In genomic region chr1:112704511-112704907, GRCh38 we compare ENCODE assay signal across 8 cellular contexts. TPM values are rescaled to one million over a fixed set of nuclear protein-coding genes. Genes with fewer than 3 reads are reported as not detected.
DNase-seq lines count a peak whose midpoint lies in the region; ATAC-seq and TF ChIP-seq lines count a peak whose summit lies in the region.

No MANE protein-coding gene starts in this region.

- POLR2A ChIA-PET in AG04450 (lab: Yijun Ruan, JAX): interaction anchor here (0.7 to 2.0 kb wide), 6 partner anchors 10 to 310 kb away, joined by 3 to 25 read pairs (median 6); partner anchors contain the start of genes MOV10, PPM1J and SLC16A1

- TF ChIP-seq CTCF in AG04450 (IDR thresholded peaks at IDR 0.05; ENCODE audit: low read depth, low read length): no peak
- no peak for TF ChIP-seq CTCF in mammary epithelial cell (conservative IDR thresholded peaks at IDR 0.05 in 1 of 2, IDR thresholded peaks at IDR 0.05 in 1 of 2; ENCODE audit: extremely low read depth in 1 of 2, insufficient read depth in 1 of 2, low read depth in 1 of 2, low read length in 2 of 2)

- H3K9me3 ChIP-seq in AG04450 (ENCODE audit: control insufficient read depth, insufficient read depth, low read length) (no peaks in the 10 kb centered on the region), HUES6 (ENCODE audit: control insufficient read depth, insufficient read depth, low read depth, low read length) (no peaks in the 10 kb centered on the region), mammary epithelial cell (replicated peaks; ENCODE audit: insufficient read depth, low read length) (no peaks in the 10 kb centered on the region), mucosa of stomach (ENCODE audit: control insufficient read depth, low read length) (no peaks in the 10 kb centered on the region)

- H2AFZ ChIP-seq in mammary epithelial cell (ENCODE audit: low read depth, low read length): no peak overlapping the region

- H3K4me2 ChIP-seq in mammary epithelial cell (ENCODE audit: insufficient read depth, low read depth, low read length): peak overlapping the region; percentile 84

- H3K79me2 ChIP-seq in mammary epithelial cell (ENCODE audit: insufficient read depth, low read length): peaks cover 53% of the 10 kb centered on the region

- H3K4me3 ChIP-seq in AG04450 (ENCODE audit: low read depth, low read length) (peak overlapping the region; percentile 88), HUES6 (ENCODE audit: low read depth, low read length) (peak overlapping the region; percentile 88), mammary epithelial cell (replicated peaks in 1 of 3; ENCODE audit: insufficient read depth in 1 of 3, low read depth in 2 of 3, low read length in 3 of 3) (peak overlapping the region; percentile 24 to 87 (median 70)), mucosa of stomach (ENCODE audit: low read length) (peak overlapping the region; percentile 39)

- intact Hi-C loops in mammary epithelial cell (cut with micrococcal nuclease): loop anchor here (2.0 kb wide), 1 partner anchor 78 kb away; no protein-coding TSS in a partner anchor

- H3K27me3 ChIP-seq in AG04450 (ENCODE audit: control insufficient read depth, insufficient read depth, low read length) (no peaks in the 10 kb centered on the region), HUES6 (ENCODE audit: control insufficient read depth, insufficient read depth, low read length) (peaks cover 69% of the 10 kb centered on the region), mammary epithelial cell (ENCODE audit: insufficient read depth, low read length) (no peaks in the 10 kb centered on the region), mucosa of stomach (ENCODE audit: control insufficient read depth, insufficient read depth, low read length) (no peaks in the 10 kb centered on the region)

- TSS peak; percentile 20 for BruUV-seq in mammary epithelial cell (replicated peaks; lab: Mats Ljungman, UMichigan)

- H4K20me1 ChIP-seq in mammary epithelial cell (ENCODE audit: insufficient read depth, low read length): no peaks in the 10 kb centered on the region

- 3% methylated on average over 5 of the region's 5 CpGs for WGBS in mammary epithelial cell (ENCODE audit: low coverage, missing lambda C conversion rate)

- H3K4me1 ChIP-seq in HUES6 (ENCODE audit: control insufficient read depth, insufficient read depth, low read length) (peaks cover 63% of the 10 kb centered on the region), mammary epithelial cell (ENCODE audit: insufficient read depth, low read length) (peaks cover 69% of the 10 kb centered on the region), mucosa of stomach (ENCODE audit: control insufficient read depth, insufficient read depth, low read length) (peaks cover 67% of the 10 kb centered on the region)

- in situ Hi-C loops in mammary epithelial cell (cut with MboI; ENCODE audit: low sequenced_read_pairs in 2 of 2): loop anchor here (10.0 kb wide), 2 partner anchors 200 to 310 kb away; partner anchors contain the start of genes CTTNBP2NL (in 1 of the 2) and WNT2B (in 1 of the 2)

- dilution Hi-C loops in mammary epithelial cell (cut with HindIII; ENCODE audit: low sequenced_read_pairs): loop anchor here (5.0 kb wide), 1 partner anchor 77 kb away; no protein-coding TSS in a partner anchor

- peak overlapping the region; percentile 30 for H3K9ac ChIP-seq in HUES6 (ENCODE audit: low read length)
- H3K9ac ChIP-seq in mammary epithelial cell (ENCODE audit: insufficient read depth, low read length): peak overlapping the region; percentile 76
- peak overlapping the region; percentile 88 for H3K9ac ChIP-seq in mucosa of stomach (ENCODE audit: low read length)

- H3K36me3 ChIP-seq in HUES6 (ENCODE audit: control insufficient read depth, insufficient read depth, low read length): peaks cover 22% of the 10 kb centered on the region
- H3K36me3 ChIP-seq in mammary epithelial cell (ENCODE audit: insufficient read depth, low read length): peaks cover 17% of the 10 kb centered on the region
- peaks cover 10% of the 10 kb centered on the region for H3K36me3 ChIP-seq in mucosa of stomach (ENCODE audit: control insufficient read depth, insufficient read depth, low read length)

- no peak for DNase-seq in AG04450 (ENCODE audit: low read depth, low spot score)
- no peak for DNase-seq in mammary epithelial cell
- DNase-seq in NCI-H2029 treated with DMSO at 0.1 percent for 48 hours (lab: John Stamatoyannopoulos, UW): no peak
- no peak for DNase-seq in RKO (ENCODE audit: low spot score)
- no peak for DNase-seq in germinal center (ENCODE audit: low spot score)

- H3K27ac ChIP-seq in AG04450 (ENCODE audit: low read depth, low read length) (peak overlapping the region; percentile 78), HUES6 (ENCODE audit: low read depth, low read length) (no peak overlapping the region), mammary epithelial cell (ENCODE audit: insufficient read depth, low read depth, low read length) (peak overlapping the region; percentile 85)

- no peak for ATAC-seq in GM21717 (IDR thresholded peaks at IDR 0.05; ENCODE audit: unreplicated experiment)

- CTCF ChIA-PET in AG04450 (lab: Charles Lee): interaction anchor here (0.7 to 3.0 kb wide), 5 partner anchors 12 to 368 kb away, joined by 3 to 29 read pairs (median 4); partner anchors contain the start of genes LRIG2 and PPM1J
- CTCF ChIA-PET in mammary epithelial cell (lab: Charles Lee; ENCODE audit: low non-redundant PET): interaction anchor here (0.5 kb wide), 1 partner anchor 144 kb away, joined by 13 read pairs; no protein-coding TSS in a partner anchor

RNA-seq across cellular contexts. Expression of gene RHOC, which starts 2.4 kb away (rescaled TPM):
- polyA plus RNA-seq in AG04450 (2011; rRNA removed) (574 and 734 TPM in 2 replicates), mammary epithelial cell (1,160 TPM)
- polyA minus RNA-seq in AG04450 (2011; rRNA and poly(A)+ RNA removed): 394 and 521 TPM in 2 replicates
- total RNA-seq in mammary epithelial cell: 100 to 1,000 TPM; 383 to 495 TPM
- polyA minus RNA-seq in mammary epithelial cell: 644 TPM

RNA-seq across cellular contexts. Expression of gene PPM1J, which starts 10.6 kb away (rescaled TPM):
- polyA plus RNA-seq in AG04450 (2011; rRNA removed) (1.3 and 2.1 TPM in 2 replicates), mammary epithelial cell (6.2 TPM)
- polyA minus RNA-seq in AG04450 (2011; rRNA and poly(A)+ RNA removed): 1.2 and 1.4 TPM in 2 replicates
- total RNA-seq in mammary epithelial cell: 1 to 10 TPM; 6.2 to 9.4 TPM
- 5.6 TPM for polyA minus RNA-seq in mammary epithelial cell

RNA-seq across cellular contexts. Expression of gene MOV10, which starts 30.1 kb away (rescaled TPM):
- polyA plus RNA-seq in AG04450 (2011; rRNA removed) (58.1 and 59.2 TPM in 2 replicates), mammary epithelial cell (65.2 TPM)
- polyA minus RNA-seq in AG04450 (2011; rRNA and poly(A)+ RNA removed): 107 and 127 TPM in 2 replicates
- total RNA-seq in mammary epithelial cell: 10 to 100 TPM; 52.2 to 76.0 TPM
- polyA minus RNA-seq in mammary epithelial cell: 81.0 TPM

Comparison
In these comparisons a context has a peak if more than half of its experiments do, and no peak if none do; other contexts are left out.
1. H3K9ac ChIP-seq: peak in every context shown above with its lines; median percentile 88 in mucosa of stomach; 76 in mammary epithelial cell; 30 in HUES6.